In genomic region chr7:32638479-32639121, GRCh38 we compare ENCODE assay signal across 8 cellular contexts.
DNase-seq lines count a peak whose midpoint lies in the region; ATAC-seq and TF ChIP-seq lines count a peak whose summit lies in the region.
"Not testable (repeated sequence)": the region's sequence is repeated elsewhere in the genome, so short reads cannot be mapped to it uniquely, and the experiment has no call there.

No MANE protein-coding gene starts in this region.

- ATAC-seq in GM18858 (IDR thresholded peaks at IDR 0.05; ENCODE audit: unreplicated experiment) (peak; percentile 95), HG02642 (IDR thresholded peaks at IDR 0.05; ENCODE audit: poor library complexity, unreplicated experiment) (peak; percentile 76), HG03108 (IDR thresholded peaks at IDR 0.05; ENCODE audit: unreplicated experiment) (peak; percentile 83)

- not testable (repeated sequence) for H3K36me3 ChIP-seq in BLaER1 treated with 17β-estradiol and CSF1 and Interleukin-3, amounts not matched to agents 10 nM and 100 nM

- not testable (repeated sequence) for H4K20me1 ChIP-seq in BLaER1 treated with 17β-estradiol and CSF1 and Interleukin-3, amounts not matched to agents 10 nM and 100 nM

- H3K27me3 ChIP-seq in BLaER1 treated with 17β-estradiol and CSF1 and Interleukin-3, amounts not matched to agents 10 nM and 100 nM, result peaks cover 0 to 19% (median 0%) of the 10 kb centered on the region in 11 experiments; a peak in 4 of 22 replicates

- peak overlapping the region; percentile 14 to 62 (median 39); a peak in 19 of 22 replicates for H3K4me2 ChIP-seq in BLaER1 treated with 17β-estradiol and CSF1 and Interleukin-3, amounts not matched to agents 10 nM and 100 nM

- in situ Hi-C loops in KBM-7 (cut with MboI; ENCODE audit: low pct_unique_long_range_greater_than_20kb, low sequenced_read_pairs), result not testable (repeated sequence)

- not testable (repeated sequence) for H3K27ac ChIP-seq in BLaER1 treated with 17β-estradiol and CSF1 and Interleukin-3, amounts not matched to agents 10 nM and 100 nM

- peaks cover 8 to 24% (median 18%) of the 10 kb centered on the region in 10 experiments; a peak in 19 of 20 replicates for H3K4me1 ChIP-seq in BLaER1 treated with 17β-estradiol and CSF1 and Interleukin-3, amounts not matched to agents 10 nM and 100 nM

- H3K9me3 ChIP-seq in BLaER1 treated with 17β-estradiol and CSF1 and Interleukin-3, amounts not matched to agents 10 nM and 100 nM (replicated peaks in 1 of 11), result peaks cover 12 to 34% (median 20%) of the 10 kb centered on the region in 11 experiments

- TF ChIP-seq CTCF in GM20000 (IDR thresholded peaks at IDR 0.05; ENCODE audit: extremely low read depth, missing control alignments), result not testable (repeated sequence)

- peak; percentile 15 for DNase-seq in GM20000 (ENCODE audit: low spot score)
- peak; percentile 55 for DNase-seq in KBM-7
- peak; percentile 78 for DNase-seq in SKM-1 (lab: John Stamatoyannopoulos, UW; ENCODE audit: unreplicated experiment)
- DNase-seq in globus pallidus (ENCODE audit: low spot score), result peak; percentile 37

- H3K4me3 ChIP-seq in BLaER1 treated with 17β-estradiol and CSF1 and Interleukin-3, amounts not matched to agents 10 nM and 100 nM, result not testable (repeated sequence)

- not testable (repeated sequence) for H3K9ac ChIP-seq in BLaER1 treated with 17β-estradiol and CSF1 and Interleukin-3, amounts not matched to agents 10 nM and 100 nM

Comparison
In these comparisons a context has a peak if more than half of its experiments do, and no peak if none do; other contexts are left out.
1. DNase-seq: peak in every context shown above with its lines; median percentile 78 in SKM-1; 55 in KBM-7; 37 in globus pallidus; 15 in GM20000.